ENCODE assay signal across 12 cellular contexts in genomic region chr16:84821179-84821578, GRCh38. TPM values are rescaled to one million over a fixed set of nuclear protein-coding genes. Genes with fewer than 3 reads are reported as not detected.
DNase-seq lines count a peak whose midpoint lies in the region; ATAC-seq and TF ChIP-seq lines count a peak whose summit lies in the region.
"Had no signal": no experiment of that assay in that cellular context is flagged by ENCODE, and none has a peak within 500 bp of the region (broad histone marks: within the 10 kb centered on the region; RNA-seq: fewer than 3 reads in every experiment).

No MANE protein-coding gene starts in this region.

- in situ Hi-C loops in astrocyte of the spinal cord (cut with HindIII; ENCODE audit: low sequenced_read_pairs) (no loop called here), gastrocnemius medialis (cut with MboI; ENCODE audit: low sequenced_read_pairs in 4 of 4) (no loop called here)

- intact Hi-C loops in gastrocnemius medialis (cut with DNase I; ENCODE audit: low total_unique reads), result no loop called here

- H3K4me1 ChIP-seq in ACC112 (ENCODE audit: control insufficient read depth, insufficient read depth, low read length, unreplicated experiment) (peaks cover 36% of the 10 kb centered on the region), liver (ENCODE audit: control insufficient read depth in 4 of 4, insufficient read depth in 4 of 4, low read length in 3 of 4) (peaks cover 0 to 6% (median 4%) of the 10 kb centered on the region in 4 donors), gastrocnemius medialis (peaks cover 5 to 11% of the 10 kb centered on the region in 2 donors)
- H3K4me1 ChIP-seq: SJCRH30 had no signal

- H2AFZ ChIP-seq in ACC112 (ENCODE audit: low read length, unreplicated experiment), result no peak overlapping the region

- H3K9ac ChIP-seq in liver (ENCODE audit: low read depth in 1 of 2, low read length in 2 of 2), result no peak overlapping the region

- H3K9me3 ChIP-seq in liver (ENCODE audit: control insufficient read depth in 4 of 4, low read length in 3 of 4) (no peaks in the 10 kb centered on the region), gastrocnemius medialis (no peaks in the 10 kb centered on the region)
- H3K9me3 ChIP-seq: SJCRH30 had no signal

- TF ChIP-seq CTCF in astrocyte of the spinal cord (IDR thresholded peaks at IDR 0.05; ENCODE audit: low read depth, low read length) (no peak), liver (IDR thresholded peaks at IDR 0.05; ENCODE audit: low read depth, low read length, missing input control) (no peak), gastrocnemius medialis (IDR thresholded peaks at IDR 0.05 in 4 of 5, conservative IDR thresholded peaks at IDR 0.05 in 1 of 5) (no peak)

- WGBS in liver, result 89% methylated on average over 9 of the region's 9 CpGs

- H3K27ac ChIP-seq in ACC112 (ENCODE audit: low read depth, low read length), result no peak overlapping the region
- peak overlapping the region; percentile 65 to 78 for H3K27ac ChIP-seq in liver (ENCODE audit: low read depth in 1 of 2, low read length in 2 of 2)
- H3K27ac ChIP-seq in gastrocnemius medialis, result peak overlapping the region; percentile 57 to 80 (median 77)
- H3K27ac ChIP-seq: SJCRH30 had no signal

- H3K4me3 ChIP-seq in ACC112 (ENCODE audit: low read depth, low read length) (peak overlapping the region; percentile 84), astrocyte of the spinal cord (ENCODE audit: low read depth, low read length) (peak overlapping the region; percentile 57), liver (ENCODE audit: low read depth in 1 of 3, low read length in 3 of 3) (peak overlapping the region; percentile 20 to 63 (median 37)), gastrocnemius medialis (peak overlapping the region; percentile 58 to 71 (median 62))
- H3K4me3 ChIP-seq: SJCRH30 had no signal

- H3K27me3 ChIP-seq in ACC112 (ENCODE audit: insufficient read depth, low read length) (no peaks in the 10 kb centered on the region), liver (ENCODE audit: control insufficient read depth in 4 of 4, insufficient read depth in 4 of 4, low read length in 3 of 4) (peaks cover 0 to 6% (median 2%) of the 10 kb centered on the region in 4 donors), gastrocnemius medialis (peaks cover 12 to 26% (median 23%) of the 10 kb centered on the region in 3 donors)
- H3K27me3 ChIP-seq: SJCRH30 had no signal

- no peak for TF ChIP-seq POLR2A in gastrocnemius medialis (IDR thresholded peaks at IDR 0.05)

- TF ChIP-seq RAD21 in liver (IDR thresholded peaks at IDR 0.05), result no peak

- no peak for ATAC-seq in gastrocnemius medialis

- DNase-seq in astrocyte of the spinal cord (ENCODE audit: low read depth, low spot score) (no peak), gastrocnemius medialis (no peak), DMS53 (lab: John Stamatoyannopoulos, UW) (no peak), COR-L47 (lab: John Stamatoyannopoulos, UW) (no peak), OCI-M1 (lab: John Stamatoyannopoulos, UW) (no peak)
- DNase-seq in activated T-cell treated with anti-CD3 and anti-CD28 coated beads, Interleukin-2, amount 50 U/mL, for 48 hours, result no peak
- DNase-seq: activated naive CD8-positive, alpha-beta T cell treated with anti-CD3 and anti-CD28 coated beads, Interleukin-2, amount 10 ng/mL, durations not matched to agents 7 days and 5 days; mesendoderm; NCI-H1930; SJCRH30 had no signal

- H3K36me3 ChIP-seq in ACC112 (ENCODE audit: insufficient read depth, low read length), result 0 out of 2 replicates have a peak, but pooled peaks cover 3% of the 10 kb centered on the region
- no peaks in the 10 kb centered on the region for H3K36me3 ChIP-seq in liver (ENCODE audit: control insufficient read depth in 4 of 4, insufficient read depth in 3 of 4, low read depth in 1 of 4, low read length in 3 of 4)
- H3K36me3 ChIP-seq in gastrocnemius medialis, result no peaks in the 10 kb centered on the region
- H3K36me3 ChIP-seq: SJCRH30 had no signal

- H3K79me2 ChIP-seq in ACC112 (ENCODE audit: control insufficient read depth, insufficient read depth, low read length, unreplicated experiment), result peaks cover 45% of the 10 kb centered on the region

TF ChIP-seq in liver, 16 proteins besides CTCF, POLR2A, EP300 and RAD21:
- TF ChIP-seq GABPA (IDR thresholded peaks at IDR 0.05 in 1 of 2, conservative IDR thresholded peaks at IDR 0.05 in 1 of 2), result no peak
- TF ChIP-seq, protein P1, sequence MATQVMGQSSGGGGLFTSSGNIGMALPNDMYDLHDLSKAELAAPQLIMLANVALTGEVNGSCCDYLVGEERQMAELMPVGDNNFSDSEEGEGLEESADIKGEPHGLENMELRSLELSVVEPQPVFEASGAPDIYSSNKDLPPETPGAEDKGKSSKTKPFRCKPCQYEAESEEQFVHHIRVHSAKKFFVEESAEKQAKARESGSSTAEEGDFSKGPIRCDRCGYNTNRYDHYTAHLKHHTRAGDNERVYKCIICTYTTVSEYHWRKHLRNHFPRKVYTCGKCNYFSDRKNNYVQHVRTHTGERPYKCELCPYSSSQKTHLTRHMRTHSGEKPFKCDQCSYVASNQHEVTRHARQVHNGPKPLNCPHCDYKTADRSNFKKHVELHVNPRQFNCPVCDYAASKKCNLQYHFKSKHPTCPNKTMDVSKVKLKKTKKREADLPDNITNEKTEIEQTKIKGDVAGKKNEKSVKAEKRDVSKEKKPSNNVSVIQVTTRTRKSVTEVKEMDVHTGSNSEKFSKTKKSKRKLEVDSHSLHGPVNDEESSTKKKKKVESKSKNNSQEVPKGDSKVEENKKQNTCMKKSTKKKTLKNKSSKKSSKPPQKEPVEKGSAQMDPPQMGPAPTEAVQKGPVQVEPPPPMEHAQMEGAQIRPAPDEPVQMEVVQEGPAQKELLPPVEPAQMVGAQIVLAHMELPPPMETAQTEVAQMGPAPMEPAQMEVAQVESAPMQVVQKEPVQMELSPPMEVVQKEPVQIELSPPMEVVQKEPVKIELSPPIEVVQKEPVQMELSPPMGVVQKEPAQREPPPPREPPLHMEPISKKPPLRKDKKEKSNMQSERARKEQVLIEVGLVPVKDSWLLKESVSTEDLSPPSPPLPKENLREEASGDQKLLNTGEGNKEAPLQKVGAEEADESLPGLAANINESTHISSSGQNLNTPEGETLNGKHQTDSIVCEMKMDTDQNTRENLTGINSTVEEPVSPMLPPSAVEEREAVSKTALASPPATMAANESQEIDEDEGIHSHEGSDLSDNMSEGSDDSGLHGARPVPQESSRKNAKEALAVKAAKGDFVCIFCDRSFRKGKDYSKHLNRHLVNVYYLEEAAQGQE (IDR thresholded peaks at IDR 0.05), result no peak
- TF ChIP-seq, protein P2, sequence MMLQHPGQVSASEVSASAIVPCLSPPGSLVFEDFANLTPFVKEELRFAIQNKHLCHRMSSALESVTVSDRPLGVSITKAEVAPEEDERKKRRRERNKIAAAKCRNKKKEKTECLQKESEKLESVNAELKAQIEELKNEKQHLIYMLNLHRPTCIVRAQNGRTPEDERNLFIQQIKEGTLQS (IDR thresholded peaks at IDR 0.05), result no peak
- no peak for TF ChIP-seq FOXA2 (IDR thresholded peaks at IDR 0.05)
- no peak for TF ChIP-seq ZBTB33 (IDR thresholded peaks at IDR 0.05)
- no peak for TF ChIP-seq FOXA1 (IDR thresholded peaks at IDR 0.05)
- TF ChIP-seq, protein P3, sequence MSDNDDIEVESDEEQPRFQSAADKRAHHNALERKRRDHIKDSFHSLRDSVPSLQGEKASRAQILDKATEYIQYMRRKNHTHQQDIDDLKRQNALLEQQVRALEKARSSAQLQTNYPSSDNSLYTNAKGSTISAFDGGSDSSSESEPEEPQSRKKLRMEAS (IDR thresholded peaks at IDR 0.05), result no peak
- TF ChIP-seq SP1 (IDR thresholded peaks at IDR 0.05), result no peak
- no peak for TF ChIP-seq RXRA (IDR thresholded peaks at IDR 0.05)
- no peak for TF ChIP-seq HNF4A (conservative IDR thresholded peaks at IDR 0.05)
- no peak for TF ChIP-seq YY1 (IDR thresholded peaks at IDR 0.05)

RNA-seq across cellular contexts. Expression of gene CRISPLD2, which starts 1.4 kb away (rescaled TPM):
- total RNA-seq in liver (10 to 100 TPM in 1 of 2 donors, 1 to 10 TPM in 1; 3.4 to 14.8 TPM), gastrocnemius medialis (10 to 100 TPM; 26.1 to 50.1 (median 39.0) TPM)
- 1 to 10 TPM; 2.6 to 4.9 TPM for polyA plus RNA-seq in liver
